8 cellular contexts compared by ENCODE assay signal in genomic region chr1:172745014-172745413, GRCh38.
DNase-seq lines count a peak whose midpoint lies in the region; ATAC-seq and TF ChIP-seq lines count a peak whose summit lies in the region.

No MANE protein-coding gene starts in this region.

- no peak for DNase-seq in activated CD4-positive, CD25-positive, alpha-beta regulatory T cell (lab: John Stamatoyannopoulos, UW)
- DNase-seq in GM20000 (ENCODE audit: low spot score), result peak; percentile 58
- DNase-seq in RPMI8226, result peak; percentile 76
- peak; percentile 78 for DNase-seq in mammary epithelial cell
- DNase-seq in transverse colon, result peak; percentile 26

- H3K4me1 ChIP-seq in mammary epithelial cell (ENCODE audit: insufficient read depth, low read length) (peaks cover 21% of the 10 kb centered on the region), liver (ENCODE audit: control insufficient read depth in 4 of 4, insufficient read depth in 4 of 4, low read length in 3 of 4) (no peaks in the 10 kb centered on the region), transverse colon (peaks cover 0 to 24% (median 12%) of the 10 kb centered on the region in 4 donors)

- WGBS in mammary epithelial cell (ENCODE audit: low coverage, missing lambda C conversion rate), result 0% methylated on average over 2 of the region's 2 CpGs
- 28% methylated on average over 2 of the region's 2 CpGs for WGBS in liver
- 0 to 16% methylated on average over 1 to 2 of the region's 2 CpGs for WGBS in transverse colon (ENCODE audit: low coverage in 1 of 2), 2 donors

- no peak overlapping the region for H3K4me2 ChIP-seq in mammary epithelial cell (ENCODE audit: insufficient read depth, low read depth, low read length)

- no peak for TF ChIP-seq POLR2A in transverse colon (IDR thresholded peaks at IDR 0.05)

- no peaks in the 10 kb centered on the region for H3K79me2 ChIP-seq in mammary epithelial cell (ENCODE audit: insufficient read depth, low read length)

- H3K9ac ChIP-seq in mammary epithelial cell (ENCODE audit: insufficient read depth, low read length), result no peak overlapping the region
- H3K9ac ChIP-seq in liver (ENCODE audit: low read depth in 1 of 2, low read length in 2 of 2), result no peak overlapping the region

- H3K4me3 ChIP-seq in mammary epithelial cell (replicated peaks in 1 of 3; ENCODE audit: insufficient read depth in 1 of 3, low read depth in 2 of 3, low read length in 3 of 3) (no peak overlapping the region), liver (ENCODE audit: low read depth in 1 of 3, low read length in 3 of 3) (no peak overlapping the region), transverse colon (no peak overlapping the region)

- H2AFZ ChIP-seq in mammary epithelial cell (ENCODE audit: low read depth, low read length), result no peak overlapping the region

- intact Hi-C loops in mammary epithelial cell (cut with micrococcal nuclease), result loop anchor here (1.0 to 10.0 kb wide), 11 partner anchors 170 to 1997 kb away; partner anchors contain the start of gene KLHL20
- intact Hi-C loops in transverse colon (cut with DNase I; ENCODE audit: low total_unique reads), result loop anchor here (10.0 kb wide), 1 partner anchor 460 kb away; the partner anchor contains the start of gene TNFSF4

- H3K27ac ChIP-seq in mammary epithelial cell (ENCODE audit: insufficient read depth, low read depth, low read length) (no peak overlapping the region), liver (ENCODE audit: low read depth in 1 of 2, low read length in 2 of 2) (no peak overlapping the region), transverse colon (peak overlapping the region in 3 of 4 donors; percentile 52 to 75 (median 59))

- no peaks in the 10 kb centered on the region for H4K20me1 ChIP-seq in mammary epithelial cell (ENCODE audit: insufficient read depth, low read length)

- TF ChIP-seq RAD21 in liver (IDR thresholded peaks at IDR 0.05), result peak; percentile 83 to 93

- no peak for TF ChIP-seq EP300 in transverse colon (IDR thresholded peaks at IDR 0.05; ENCODE audit: low read depth)

- ATAC-seq in activated CD4-positive, CD25-positive, alpha-beta regulatory T cell treated with anti-CD3 and anti-CD28 coated beads, Interleukin-2, amount 50 U/mL, for 24 hours, result peak; percentile 64 to 66
- ATAC-seq in HG03469 (IDR thresholded peaks at IDR 0.05; ENCODE audit: unreplicated experiment), result peak; percentile 53

- dilution Hi-C loops in mammary epithelial cell (cut with HindIII; ENCODE audit: low sequenced_read_pairs), result no loop called here

- CTCF ChIA-PET in mammary epithelial cell (lab: Charles Lee; ENCODE audit: low non-redundant PET), result interaction anchor here (0.6 to 0.7 kb wide), 4 partner anchors 22 to 704 kb away, joined by 3 to 5 read pairs (median 4); no protein-coding TSS in a partner anchor

- in situ Hi-C loops in mammary epithelial cell (cut with MboI; ENCODE audit: low sequenced_read_pairs in 2 of 2) (loop anchor here (10.0 to 25.0 kb wide), 3 partner anchors 450 to 1067 kb away; partner anchors contain the start of genes CENPL (in 1 of the 2), DARS2 (in 1 of the 2) and TNFSF4 (in 1 of the 2)), transverse colon (cut with MboI; ENCODE audit: low pct_ligation_motif_present in 1 of 4, low pct_unique_long_range_greater_than_20kb in 1 of 4, low sequenced_read_pairs in 3 of 4) (loop anchor here (5.0 to 25.0 kb wide), 6 partner anchors 457 to 1067 kb away; partner anchors contain the start of genes CENPL (in 2 of the 4), DARS2 (in 2 of the 4) and TNFSF4 (in 1 of the 4))

- no peaks in the 10 kb centered on the region for H3K9me3 ChIP-seq in mammary epithelial cell (replicated peaks; ENCODE audit: insufficient read depth, low read length)
- no peaks in the 10 kb centered on the region for H3K9me3 ChIP-seq in liver (ENCODE audit: control insufficient read depth in 4 of 4, low read length in 3 of 4)
- H3K9me3 ChIP-seq in transverse colon, result no peaks in the 10 kb centered on the region

- no TSS peak for BruUV-seq in mammary epithelial cell (replicated peaks; lab: Mats Ljungman, UMichigan)

- no peaks in the 10 kb centered on the region for H3K36me3 ChIP-seq in mammary epithelial cell (ENCODE audit: insufficient read depth, low read length)
- no peaks in the 10 kb centered on the region for H3K36me3 ChIP-seq in liver (ENCODE audit: control insufficient read depth in 4 of 4, insufficient read depth in 3 of 4, low read depth in 1 of 4, low read length in 3 of 4)
- H3K36me3 ChIP-seq in transverse colon, result no peaks in the 10 kb centered on the region

- H3K27me3 ChIP-seq in mammary epithelial cell (ENCODE audit: insufficient read depth, low read length), result no peaks in the 10 kb centered on the region
- no peaks in the 10 kb centered on the region for H3K27me3 ChIP-seq in liver (ENCODE audit: control insufficient read depth in 4 of 4, insufficient read depth in 4 of 4, low read length in 3 of 4)
- H3K27me3 ChIP-seq in transverse colon, result no peaks in the 10 kb centered on the region

- peak; percentile 36 for TF ChIP-seq CTCF in GM20000 (IDR thresholded peaks at IDR 0.05; ENCODE audit: extremely low read depth, missing control alignments)
- TF ChIP-seq CTCF in mammary epithelial cell (conservative IDR thresholded peaks at IDR 0.05 in 1 of 2, IDR thresholded peaks at IDR 0.05 in 1 of 2; ENCODE audit: extremely low read depth in 1 of 2, insufficient read depth in 1 of 2, low read depth in 1 of 2, low read length in 2 of 2), result peak; percentile 74 to 79
- peak; percentile 45 for TF ChIP-seq CTCF in liver (IDR thresholded peaks at IDR 0.05; ENCODE audit: low read depth, low read length, missing input control)
- peak; percentile 52 to 82 (median 61) for TF ChIP-seq CTCF in transverse colon (IDR thresholded peaks at IDR 0.05)

TF ChIP-seq in liver, 16 proteins besides CTCF, POLR2A, EP300 and RAD21:
- TF ChIP-seq JUND (IDR thresholded peaks at IDR 0.05), result no peak
- TF ChIP-seq HNF4G (IDR thresholded peaks at IDR 0.05), result no peak
- TF ChIP-seq SP1 (IDR thresholded peaks at IDR 0.05), result no peak
- no peak for TF ChIP-seq REST (IDR thresholded peaks at IDR 0.05)
- no peak for TF ChIP-seq EGR1 (IDR thresholded peaks at IDR 0.05; ENCODE audit: low read depth in 2 of 2)
- TF ChIP-seq MAX (IDR thresholded peaks at IDR 0.05), result no peak
- TF ChIP-seq TAF1 (conservative IDR thresholded peaks at IDR 0.05), result no peak
- TF ChIP-seq NR2F2 (IDR thresholded peaks at IDR 0.05), result no peak
- no peak for TF ChIP-seq FOXA1 (IDR thresholded peaks at IDR 0.05)
- TF ChIP-seq RXRA (IDR thresholded peaks at IDR 0.05), result no peak
- TF ChIP-seq GABPA (IDR thresholded peaks at IDR 0.05 in 1 of 2, conservative IDR thresholded peaks at IDR 0.05 in 1 of 2), result no peak
- TF ChIP-seq YY1 (IDR thresholded peaks at IDR 0.05), result no peak
- TF ChIP-seq HNF4A (conservative IDR thresholded peaks at IDR 0.05), result no peak
- no peak for TF ChIP-seq ZBTB33 (IDR thresholded peaks at IDR 0.05)

Comparison
In these comparisons a context has a peak if more than half of its experiments do, and no peak if none do; other contexts are left out.
1. DNase-seq: peak in GM20000 (single experiment), RPMI8226 (single experiment), mammary epithelial cell (single experiment) and transverse colon (single experiment); none in activated CD4-positive, CD25-positive, alpha-beta regulatory T cell (0 of 4).
2. H3K27ac ChIP-seq: peak in transverse colon (3 of 4); none in mammary epithelial cell (single experiment) and liver (0 of 2).
3. Peak in every context shown above with its lines, with median percentiles within 50 percentile points of each other: CTCF ChIP-seq.